In the genomic region with DNA sequence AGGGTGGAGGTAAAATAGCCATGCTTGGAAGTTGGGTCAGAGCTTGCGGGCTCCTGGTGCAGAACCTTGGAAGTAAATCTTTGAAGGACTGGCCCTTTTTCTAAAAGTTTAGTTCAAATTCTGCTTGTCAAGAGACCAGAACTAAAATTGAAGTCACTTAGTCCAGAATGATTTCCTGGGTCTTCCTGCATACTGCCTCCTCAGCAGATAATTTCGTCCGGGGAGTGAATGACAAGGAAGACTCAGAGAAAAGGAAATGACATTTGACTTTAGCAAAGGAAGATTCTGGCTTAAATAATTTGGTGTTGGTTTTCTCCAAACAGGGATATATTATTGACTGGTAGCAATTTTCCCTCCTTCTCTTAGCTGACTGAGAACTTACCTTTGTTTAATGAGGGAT, we compare ENCODE assay signal across 2 cellular contexts.
TF ChIP-seq lines count a peak whose summit lies in the region.

No MANE protein-coding gene starts in this region.

TF ChIP-seq in K562, 482 proteins besides CTCF, POLR2A, EP300 and RAD21:
- no peak for TF ChIP-seq LEF1 (IDR thresholded peaks at IDR 0.05)
- 0 out of 2 replicates have a peak, but pooled peaks have one; percentile 10 for TF ChIP-seq MAFG (tag; conservative IDR thresholded peaks at IDR 0.05)
- peak; percentile 70 for TF ChIP-seq ZNF316 (IDR thresholded peaks at IDR 0.05)
- no peak for TF ChIP-seq TARDBP (IDR thresholded peaks at IDR 0.05)
- peak; percentile 56; the same call in 1 of the 2 replicates for TF ChIP-seq C11orf30 (IDR thresholded peaks at IDR 0.05; ENCODE audit: low read depth)
- no peak for TF ChIP-seq ZFP30 (CRISPR knock-in tag; IDR thresholded peaks at IDR 0.05; ENCODE audit: borderline replicate concordance)

TF ChIP-seq in HEK293T, 16 proteins besides CTCF, POLR2A, EP300 and RAD21:
- TF ChIP-seq SUZ12 (IDR thresholded peaks at IDR 0.05): no peak
- TF ChIP-seq L3MBTL2 (conservative IDR thresholded peaks at IDR 0.05): no peak
- no peak for TF ChIP-seq ELF4 (IDR thresholded peaks at IDR 0.05)
- no peak for TF ChIP-seq ARNT (IDR thresholded peaks at IDR 0.05)
- TF ChIP-seq ZNF384 (IDR thresholded peaks at IDR 0.05): no peak
- no peak for TF ChIP-seq FOXA1 (IDR thresholded peaks at IDR 0.05)
- TF ChIP-seq CTBP1 (IDR thresholded peaks at IDR 0.05; ENCODE audit: borderline replicate concordance): no peak
- no peak for TF ChIP-seq FOXM1 (IDR thresholded peaks at IDR 0.05; ENCODE audit: borderline replicate concordance)
- TF ChIP-seq HDGF (IDR thresholded peaks at IDR 0.05; ENCODE audit: borderline replicate concordance): no peak
- no peak for TF ChIP-seq FOXK2 (IDR thresholded peaks at IDR 0.05)
- TF ChIP-seq TARDBP (IDR thresholded peaks at IDR 0.05): no peak
- TF ChIP-seq SP1 (IDR thresholded peaks at IDR 0.05): no peak
- TF ChIP-seq BHLHE40 (IDR thresholded peaks at IDR 0.05; ENCODE audit: borderline replicate concordance): no peak
- no peak for TF ChIP-seq NFRKB (IDR thresholded peaks at IDR 0.05)
- TF ChIP-seq, protein P1, sequence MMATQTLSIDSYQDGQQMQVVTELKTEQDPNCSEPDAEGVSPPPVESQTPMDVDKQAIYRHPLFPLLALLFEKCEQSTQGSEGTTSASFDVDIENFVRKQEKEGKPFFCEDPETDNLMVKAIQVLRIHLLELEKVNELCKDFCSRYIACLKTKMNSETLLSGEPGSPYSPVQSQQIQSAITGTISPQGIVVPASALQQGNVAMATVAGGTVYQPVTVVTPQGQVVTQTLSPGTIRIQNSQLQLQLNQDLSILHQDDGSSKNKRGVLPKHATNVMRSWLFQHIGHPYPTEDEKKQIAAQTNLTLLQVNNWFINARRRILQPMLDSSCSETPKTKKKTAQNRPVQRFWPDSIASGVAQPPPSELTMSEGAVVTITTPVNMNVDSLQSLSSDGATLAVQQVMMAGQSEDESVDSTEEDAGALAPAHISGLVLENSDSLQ (IDR thresholded peaks at IDR 0.05): no peak
- no peak for TF ChIP-seq LEF1 (IDR thresholded peaks at IDR 0.05; ENCODE audit: borderline replicate concordance)
TF ChIP-seq in HEK293T: peak in this region for 0.
